Comparison of ENCODE assay signal across 8 cellular contexts in the genomic region with DNA sequence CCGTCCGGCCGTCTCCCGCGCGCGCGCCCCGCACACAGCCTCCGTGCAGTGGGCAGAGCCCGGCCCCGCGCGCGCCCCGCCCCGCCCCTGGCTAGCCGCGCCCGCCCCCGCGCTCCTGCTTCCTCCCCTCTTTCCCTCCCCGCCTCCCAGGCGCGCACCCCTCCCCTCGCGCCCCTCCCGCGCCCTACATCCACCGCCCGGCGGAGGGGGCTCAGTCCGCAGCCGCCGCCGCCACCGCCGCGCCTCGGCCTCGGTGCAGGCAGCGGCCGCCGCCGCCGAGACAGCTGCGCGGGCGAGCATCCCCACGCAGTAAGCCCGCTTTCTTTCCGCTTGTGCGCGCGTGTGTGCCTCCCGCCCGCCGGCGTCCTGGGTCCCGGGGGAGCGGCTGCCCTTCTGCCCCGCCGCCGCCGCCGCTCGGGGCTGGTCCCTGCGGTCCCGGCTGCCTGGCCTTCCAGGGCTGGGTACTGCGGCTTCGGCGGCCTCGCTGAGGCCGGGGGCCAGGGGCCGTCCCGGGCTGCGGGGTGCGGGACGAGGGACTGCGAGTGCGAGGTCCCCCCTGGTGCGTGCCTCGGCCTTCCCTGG. TPM values are rescaled to one million over a fixed set of nuclear protein-coding genes. Genes with fewer than 3 reads are reported as not detected.
DNase-seq lines count a peak whose midpoint lies in the region; ATAC-seq and TF ChIP-seq lines count a peak whose summit lies in the region.

A gene (plus strand): TSS at position 214 of the 582 bp plus-strand sequence.

- peak within 1 kb of the TSS; percentile 66 for H3K4me3 ChIP-seq in Loucy (ENCODE audit: low read length, poor library complexity, severe bottlenecking)
- H3K4me3 ChIP-seq in ectodermal cell (ENCODE audit: insufficient read depth, low read depth, low read length): peak within 1 kb of the TSS; percentile 61
- H3K4me3 ChIP-seq in lower lobe of right lung: peak within 1 kb of the TSS; percentile 62

- CTCF ChIA-PET in activated CD4-positive, alpha-beta T cell treated with anti-CD3 and anti-CD28 coated beads, Interleukin-2, amount 10 ng/mL, durations not matched to agents 7 days and 5 days (lab: Charles Lee): no interaction called here

- no peaks in the 10 kb centered on the region for H3K4me1 ChIP-seq in ES-I3 (ENCODE audit: insufficient read depth, low read length)
- no peaks in the 10 kb centered on the region for H3K4me1 ChIP-seq in Loucy (ENCODE audit: insufficient read depth, low read length, poor library complexity, severe bottlenecking)
- H3K4me1 ChIP-seq in ectodermal cell (ENCODE audit: control insufficient read depth, insufficient read depth, low read length): peaks cover 4% of the 10 kb centered on the region
- peaks cover 4% of the 10 kb centered on the region for H3K4me1 ChIP-seq in lower lobe of right lung

- 0% methylated on average over 78 to 81 of the region's 83 CpGs for WGBS in ectodermal cell, 2 experiments

- H3K9me3 Mint-ChIP-seq in activated CD4-positive, alpha-beta T cell treated with anti-CD3 and anti-CD28 coated beads, Interleukin-2, amount 10 ng/mL, durations not matched to agents 7 days and 5 days: peaks cover 3% of the 10 kb centered on the region

- no peaks in the 10 kb centered on the region for H3K9me2 ChIP-seq in Loucy (replicated peaks; ENCODE audit: low read depth, low read length)

- H4K20me1 ChIP-seq in Loucy (ENCODE audit: insufficient read depth, low read length, poor library complexity, severe bottlenecking): no peaks in the 10 kb centered on the region

- peaks cover 8% of the 10 kb centered on the region for H3K27me3 Mint-ChIP-seq in activated CD4-positive, alpha-beta T cell treated with anti-CD3 and anti-CD28 coated beads, Interleukin-2, amount 10 ng/mL, durations not matched to agents 7 days and 5 days

- ATAC-seq in lower lobe of right lung (peak; percentile 90 to 95), HG03521 (IDR thresholded peaks at IDR 0.05; ENCODE audit: unreplicated experiment) (no peak)

- TF ChIP-seq CTCF in Loucy (conservative IDR thresholded peaks at IDR 0.05; ENCODE audit: low read length): no peak
- no peak for TF ChIP-seq CTCF in lower lobe of right lung (IDR thresholded peaks at IDR 0.05)

- intact Hi-C loops in lower lobe of right lung (cut with DNase I): no loop called here

- no peaks in the 10 kb centered on the region for H3K79me2 ChIP-seq in Loucy (ENCODE audit: insufficient read depth, low read length)

- H3K27ac ChIP-seq in ectodermal cell (ENCODE audit: insufficient read depth, low read depth, low read length, poor library complexity, severe bottlenecking) (no peak within 1 kb of the TSS), lower lobe of right lung (peak within 1 kb of the TSS; percentile 81)

- H3F3A ChIP-seq in Loucy (ENCODE audit: low read depth): peaks cover 3% of the 10 kb centered on the region; the same call in 1 of the 2 replicates

- H3K4me3 Mint-ChIP-seq in activated CD4-positive, alpha-beta T cell treated with anti-CD3 and anti-CD28 coated beads, Interleukin-2, amount 10 ng/mL, durations not matched to agents 7 days and 5 days: peak within 1 kb of the TSS; percentile 81

- DNase-seq in activated CD4-positive, alpha-beta T cell treated with anti-CD3 and anti-CD28 coated beads, Interleukin-2, amount 10 ng/mL, durations not matched to agents 7 days and 5 days: peak; percentile 45
- peak; percentile 68 for DNase-seq in lower lobe of right lung
- DNase-seq in stimulated activated CD4-positive, alpha-beta T cell treated with anti-CD3 and anti-CD28 coated beads, Interleukin-4, amount 100 ng/mL, for 4 hours: peak; percentile 49 to 62
- no peak for DNase-seq in NOMO-1 treated with dmso at 0.1 percent for 144 hours (lab: John Stamatoyannopoulos, UW; ENCODE audit: unreplicated experiment)

- H3K36me3 ChIP-seq in ES-I3 (ENCODE audit: insufficient read depth, low read length) (no peaks in the 10 kb centered on the region; the same call in 1 of the 2 replicates), Loucy (ENCODE audit: insufficient read depth, low read length) (no peaks in the 10 kb centered on the region), ectodermal cell (ENCODE audit: control insufficient read depth, insufficient read depth, low read length) (no peaks in the 10 kb centered on the region), lower lobe of right lung (no peaks in the 10 kb centered on the region)

- H3K4me2 ChIP-seq in Loucy (ENCODE audit: low read depth, low read length, poor library complexity, severe bottlenecking): peak within 1 kb of the TSS; percentile 70

- peak within 1 kb of the TSS; percentile 65; the same call in 1 of the 2 replicates for H2AFZ ChIP-seq in Loucy (ENCODE audit: low read length)

- no peaks in the 10 kb centered on the region for H3K9me3 ChIP-seq in ES-I3 (ENCODE audit: control insufficient read depth, insufficient read depth, low read length)
- no peaks in the 10 kb centered on the region for H3K9me3 ChIP-seq in Loucy (ENCODE audit: insufficient read depth, low read depth, low read length)
- no peaks in the 10 kb centered on the region for H3K9me3 ChIP-seq in ectodermal cell (ENCODE audit: control insufficient read depth, low read length)
- no peaks in the 10 kb centered on the region for H3K9me3 ChIP-seq in lower lobe of right lung

- peak within 1 kb of the TSS; percentile 81 for H3K27ac Mint-ChIP-seq in activated CD4-positive, alpha-beta T cell treated with anti-CD3 and anti-CD28 coated beads, Interleukin-2, amount 10 ng/mL, durations not matched to agents 7 days and 5 days

- POLR2A ChIA-PET in activated CD4-positive, alpha-beta T cell treated with anti-CD3 and anti-CD28 coated beads, Interleukin-2, amount 10 ng/mL, durations not matched to agents 7 days and 5 days (lab: Charles Lee): no interaction called here

- peak within 1 kb of the TSS; percentile 63 for H3K9ac ChIP-seq in ES-I3 (ENCODE audit: low read depth, low read length)
- H3K9ac ChIP-seq in Loucy (ENCODE audit: low read depth, low read length, poor library complexity, severe bottlenecking): peak within 1 kb of the TSS; percentile 48

- peaks cover 33% of the 10 kb centered on the region for H3K4me1 Mint-ChIP-seq in activated CD4-positive, alpha-beta T cell treated with anti-CD3 and anti-CD28 coated beads, Interleukin-2, amount 10 ng/mL, durations not matched to agents 7 days and 5 days

- H3K27me3 ChIP-seq in Loucy (ENCODE audit: insufficient read depth, low read length, poor library complexity, severe bottlenecking): no peaks in the 10 kb centered on the region
- H3K27me3 ChIP-seq in ectodermal cell (ENCODE audit: control insufficient read depth, insufficient read depth, low read length, poor library complexity, severe bottlenecking): peaks cover 19% of the 10 kb centered on the region
- H3K27me3 ChIP-seq in lower lobe of right lung (ENCODE audit: low read depth): no peaks in the 10 kb centered on the region

- H3K36me3 Mint-ChIP-seq in activated CD4-positive, alpha-beta T cell treated with anti-CD3 and anti-CD28 coated beads, Interleukin-2, amount 10 ng/mL, durations not matched to agents 7 days and 5 days (ENCODE audit: low read depth): peaks cover 2% of the 10 kb centered on the region

RNA-seq across cellular contexts. Expression of the gene that starts here (rescaled TPM):
- total RNA-seq in activated CD4-positive, alpha-beta T cell treated with anti-CD3 and anti-CD28 coated beads, Interleukin-2, amount 10 ng/mL, durations not matched to agents 7 days and 5 days: 10 to 100 TPM; 12.8 to 16.7 TPM
- polyA plus RNA-seq in ectodermal cell (2013, experiment 1 of 4): 124 TPM
- 127 TPM for polyA plus RNA-seq in ectodermal cell (2013, experiment 2 of 4)
- polyA plus RNA-seq in ectodermal cell (2013, experiment 3 of 4): 96.4 TPM
- polyA plus RNA-seq in ectodermal cell (2013, experiment 4 of 4): 110 TPM
- total RNA-seq in lower lobe of right lung: 248 TPM

Comparison
In these comparisons a context has a peak if more than half of its experiments do, and no peak if none do; other contexts are left out.
1. RNA of the gene that starts here (total RNA-seq): 248 TPM in lower lobe of right lung (single experiment); 12.8 to 16.7 TPM in activated CD4-positive, alpha-beta T cell treated with anti-CD3 and anti-CD28 coated beads, Interleukin-2, amount 10 ng/mL, durations not matched to agents 7 days and 5 days; every median in the first group is over 10 times any median in the second.
2. Peak in every context shown above with its lines, with median percentiles within 50 percentile points of each other: H3K4me3 ChIP-seq.